Comparison of ENCODE assay signal across 1 cellular context in the genomic region with DNA sequence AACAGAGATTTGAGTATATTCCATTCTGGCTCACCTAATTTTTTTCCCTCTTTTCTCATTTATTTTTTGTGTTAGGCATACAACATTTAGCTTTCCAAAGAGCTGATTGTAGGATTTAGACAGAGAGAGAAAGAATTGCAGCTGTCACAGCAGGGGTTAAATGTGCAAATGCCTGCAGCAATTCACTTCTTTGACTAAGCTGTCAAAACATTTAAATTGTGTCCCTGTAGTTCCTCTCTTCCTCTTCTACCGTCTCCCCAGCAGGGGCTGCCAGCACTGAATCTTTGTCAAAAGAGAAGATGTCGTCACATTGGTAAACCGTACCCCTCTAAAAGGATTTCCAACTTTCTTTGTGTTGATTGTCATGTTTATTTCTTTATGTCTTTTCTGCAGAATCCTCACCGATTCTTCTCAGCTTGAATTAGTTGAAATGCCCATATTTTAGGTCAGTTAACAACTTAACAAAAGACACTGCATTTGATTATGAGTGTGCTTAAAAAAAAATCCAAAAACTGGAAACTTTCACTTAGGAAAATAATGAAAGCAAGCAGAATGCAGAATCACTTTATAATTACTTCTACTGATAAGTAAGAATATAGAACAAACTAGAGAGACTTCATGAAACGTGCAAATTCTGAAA.
TF ChIP-seq lines count a peak whose summit lies in the region.

No MANE protein-coding gene starts in this region.

TF ChIP-seq in WTC11, 78 proteins besides CTCF, POLR2A, EP300 and RAD21 (continued from another document):
- TF ChIP-seq, protein P1, sequence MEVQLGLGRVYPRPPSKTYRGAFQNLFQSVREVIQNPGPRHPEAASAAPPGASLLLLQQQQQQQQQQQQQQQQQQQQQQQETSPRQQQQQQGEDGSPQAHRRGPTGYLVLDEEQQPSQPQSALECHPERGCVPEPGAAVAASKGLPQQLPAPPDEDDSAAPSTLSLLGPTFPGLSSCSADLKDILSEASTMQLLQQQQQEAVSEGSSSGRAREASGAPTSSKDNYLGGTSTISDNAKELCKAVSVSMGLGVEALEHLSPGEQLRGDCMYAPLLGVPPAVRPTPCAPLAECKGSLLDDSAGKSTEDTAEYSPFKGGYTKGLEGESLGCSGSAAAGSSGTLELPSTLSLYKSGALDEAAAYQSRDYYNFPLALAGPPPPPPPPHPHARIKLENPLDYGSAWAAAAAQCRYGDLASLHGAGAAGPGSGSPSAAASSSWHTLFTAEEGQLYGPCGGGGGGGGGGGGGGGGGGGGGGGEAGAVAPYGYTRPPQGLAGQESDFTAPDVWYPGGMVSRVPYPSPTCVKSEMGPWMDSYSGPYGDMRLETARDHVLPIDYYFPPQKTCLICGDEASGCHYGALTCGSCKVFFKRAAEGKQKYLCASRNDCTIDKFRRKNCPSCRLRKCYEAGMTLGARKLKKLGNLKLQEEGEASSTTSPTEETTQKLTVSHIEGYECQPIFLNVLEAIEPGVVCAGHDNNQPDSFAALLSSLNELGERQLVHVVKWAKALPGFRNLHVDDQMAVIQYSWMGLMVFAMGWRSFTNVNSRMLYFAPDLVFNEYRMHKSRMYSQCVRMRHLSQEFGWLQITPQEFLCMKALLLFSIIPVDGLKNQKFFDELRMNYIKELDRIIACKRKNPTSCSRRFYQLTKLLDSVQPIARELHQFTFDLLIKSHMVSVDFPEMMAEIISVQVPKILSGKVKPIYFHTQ (CRISPR knock-in tag; IDR thresholded peaks at IDR 0.05) = no peak
- TF ChIP-seq ZNF671 (CRISPR knock-in tag; IDR thresholded peaks at IDR 0.05) (no peak), ZNF416 (CRISPR knock-in tag; IDR thresholded peaks at IDR 0.05) (no peak), ELF4 (CRISPR knock-in tag; IDR thresholded peaks at IDR 0.05; ENCODE audit: low read depth) (no peak), ZNF138 (CRISPR knock-in tag; conservative IDR thresholded peaks at IDR 0.05) (no peak), SP1 (CRISPR knock-in tag; conservative IDR thresholded peaks at IDR 0.05) (0 out of 2 replicates have a peak, but pooled peaks have one; percentile 20), NFE2L1 (CRISPR knock-in tag; IDR thresholded peaks at IDR 0.05) (no peak), ESRRA (CRISPR knock-in tag; IDR thresholded peaks at IDR 0.05; ENCODE audit: borderline replicate concordance) (no peak), MXD4 (CRISPR knock-in tag; IDR thresholded peaks at IDR 0.05; ENCODE audit: borderline replicate concordance) (no peak)
- TF ChIP-seq, protein P2, sequence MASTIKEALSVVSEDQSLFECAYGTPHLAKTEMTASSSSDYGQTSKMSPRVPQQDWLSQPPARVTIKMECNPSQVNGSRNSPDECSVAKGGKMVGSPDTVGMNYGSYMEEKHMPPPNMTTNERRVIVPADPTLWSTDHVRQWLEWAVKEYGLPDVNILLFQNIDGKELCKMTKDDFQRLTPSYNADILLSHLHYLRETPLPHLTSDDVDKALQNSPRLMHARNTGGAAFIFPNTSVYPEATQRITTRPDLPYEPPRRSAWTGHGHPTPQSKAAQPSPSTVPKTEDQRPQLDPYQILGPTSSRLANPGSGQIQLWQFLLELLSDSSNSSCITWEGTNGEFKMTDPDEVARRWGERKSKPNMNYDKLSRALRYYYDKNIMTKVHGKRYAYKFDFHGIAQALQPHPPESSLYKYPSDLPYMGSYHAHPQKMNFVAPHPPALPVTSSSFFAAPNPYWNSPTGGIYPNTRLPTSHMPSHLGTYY (CRISPR knock-in tag; IDR thresholded peaks at IDR 0.05) = no peak
- TF ChIP-seq, protein P3, sequence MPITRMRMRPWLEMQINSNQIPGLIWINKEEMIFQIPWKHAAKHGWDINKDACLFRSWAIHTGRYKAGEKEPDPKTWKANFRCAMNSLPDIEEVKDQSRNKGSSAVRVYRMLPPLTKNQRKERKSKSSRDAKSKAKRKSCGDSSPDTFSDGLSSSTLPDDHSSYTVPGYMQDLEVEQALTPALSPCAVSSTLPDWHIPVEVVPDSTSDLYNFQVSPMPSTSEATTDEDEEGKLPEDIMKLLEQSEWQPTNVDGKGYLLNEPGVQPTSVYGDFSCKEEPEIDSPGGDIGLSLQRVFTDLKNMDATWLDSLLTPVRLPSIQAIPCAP (CRISPR knock-in tag; IDR thresholded peaks at IDR 0.05) = no peak
- TF ChIP-seq, protein P4, sequence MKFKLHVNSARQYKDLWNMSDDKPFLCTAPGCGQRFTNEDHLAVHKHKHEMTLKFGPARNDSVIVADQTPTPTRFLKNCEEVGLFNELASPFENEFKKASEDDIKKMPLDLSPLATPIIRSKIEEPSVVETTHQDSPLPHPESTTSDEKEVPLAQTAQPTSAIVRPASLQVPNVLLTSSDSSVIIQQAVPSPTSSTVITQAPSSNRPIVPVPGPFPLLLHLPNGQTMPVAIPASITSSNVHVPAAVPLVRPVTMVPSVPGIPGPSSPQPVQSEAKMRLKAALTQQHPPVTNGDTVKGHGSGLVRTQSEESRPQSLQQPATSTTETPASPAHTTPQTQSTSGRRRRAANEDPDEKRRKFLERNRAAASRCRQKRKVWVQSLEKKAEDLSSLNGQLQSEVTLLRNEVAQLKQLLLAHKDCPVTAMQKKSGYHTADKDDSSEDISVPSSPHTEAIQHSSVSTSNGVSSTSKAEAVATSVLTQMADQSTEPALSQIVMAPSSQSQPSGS (CRISPR knock-in tag; IDR thresholded peaks at IDR 0.05; ENCODE audit: borderline replicate concordance, low read depth) = no peak
- TF ChIP-seq, protein P5, sequence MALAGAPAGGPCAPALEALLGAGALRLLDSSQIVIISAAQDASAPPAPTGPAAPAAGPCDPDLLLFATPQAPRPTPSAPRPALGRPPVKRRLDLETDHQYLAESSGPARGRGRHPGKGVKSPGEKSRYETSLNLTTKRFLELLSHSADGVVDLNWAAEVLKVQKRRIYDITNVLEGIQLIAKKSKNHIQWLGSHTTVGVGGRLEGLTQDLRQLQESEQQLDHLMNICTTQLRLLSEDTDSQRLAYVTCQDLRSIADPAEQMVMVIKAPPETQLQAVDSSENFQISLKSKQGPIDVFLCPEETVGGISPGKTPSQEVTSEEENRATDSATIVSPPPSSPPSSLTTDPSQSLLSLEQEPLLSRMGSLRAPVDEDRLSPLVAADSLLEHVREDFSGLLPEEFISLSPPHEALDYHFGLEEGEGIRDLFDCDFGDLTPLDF (CRISPR knock-in tag; IDR thresholded peaks at IDR 0.05) = no peak
